ENCODE assay signal across 30 cellular contexts in the genomic region with DNA sequence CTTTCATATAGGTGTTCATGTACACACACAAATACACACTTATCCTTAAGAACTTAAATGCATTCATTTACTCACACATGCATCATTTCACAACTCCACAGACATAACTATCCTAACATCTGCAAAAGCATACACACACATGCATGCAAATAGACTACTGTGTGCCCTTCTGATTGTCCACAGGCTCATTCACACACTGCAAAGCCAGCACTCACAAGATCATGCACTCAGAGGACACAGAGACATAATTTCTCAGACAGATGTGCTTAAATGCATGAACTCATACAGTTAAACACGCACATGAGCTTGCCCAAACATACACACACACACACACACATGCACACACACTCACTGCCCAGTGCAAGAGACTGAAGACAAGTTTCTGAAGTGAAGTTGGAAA.
"Had no signal": no experiment of that assay in that cellular context is flagged by ENCODE, and none has a peak within 500 bp of the region (broad histone marks: within the 10 kb centered on the region; RNA-seq: fewer than 3 reads in every experiment).

No MANE protein-coding gene starts in this region.

- H3K27me3 Mint-ChIP-seq: activated CD4-positive, alpha-beta memory T cell treated with anti-CD3 and anti-CD28 coated beads for 36 hours; activated CD4-positive, alpha-beta T cell treated with anti-CD3 and anti-CD28 coated beads, Interleukin-2, amount 10 ng/mL, durations not matched to agents 24 days and 14 days; central memory CD8-positive, alpha-beta T cell; naive thymus-derived CD8-positive, alpha-beta T cell; T-helper 17 cell had no signal

- H3K4me1 ChIP-seq: esophagus squamous epithelium, gastrocnemius medialis, pancreas, prostate gland, uterus had no signal

- H3K4me3 Mint-ChIP-seq: activated CD4-positive, alpha-beta memory T cell treated with anti-CD3 and anti-CD28 coated beads for 36 hours; activated CD4-positive, alpha-beta T cell treated with anti-CD3 and anti-CD28 coated beads, Interleukin-2, amount 10 ng/mL, durations not matched to agents 24 days and 14 days; central memory CD8-positive, alpha-beta T cell; naive thymus-derived CD8-positive, alpha-beta T cell; T-helper 17 cell; type B pancreatic cell had no signal

- H3K27ac ChIP-seq: brain microvascular endothelial cell, epithelial cell of prostate, esophagus squamous epithelium, gastrocnemius medialis, pancreas, prostate gland, thoracic aorta had no signal

- H3K36me3 ChIP-seq: brain microvascular endothelial cell, esophagus squamous epithelium, gastrocnemius medialis, heart left ventricle, pancreas, prostate gland, thoracic aorta, uterus had no signal

- H3K9me3 ChIP-seq: gastrocnemius medialis, pancreas, prostate gland, thoracic aorta, uterus had no signal

- H3K36me3 Mint-ChIP-seq: activated CD4-positive, alpha-beta memory T cell treated with anti-CD3 and anti-CD28 coated beads for 36 hours; type B pancreatic cell had no signal

- H3K4me1 Mint-ChIP-seq: activated CD4-positive, alpha-beta T cell treated with anti-CD3 and anti-CD28 coated beads, Interleukin-2, amount 10 ng/mL, durations not matched to agents 24 days and 14 days; central memory CD8-positive, alpha-beta T cell; naive thymus-derived CD8-positive, alpha-beta T cell; T-helper 17 cell had no signal

- H3K27ac Mint-ChIP-seq: activated CD4-positive, alpha-beta memory T cell treated with anti-CD3 and anti-CD28 coated beads for 36 hours; activated CD4-positive, alpha-beta T cell treated with anti-CD3 and anti-CD28 coated beads, Interleukin-2, amount 10 ng/mL, durations not matched to agents 24 days and 14 days; naive thymus-derived CD8-positive, alpha-beta T cell; T-helper 17 cell; type B pancreatic cell had no signal

- H3K9me3 Mint-ChIP-seq: type B pancreatic cell had no signal

- H3K27me3 ChIP-seq: brain microvascular endothelial cell, esophagus squamous epithelium, gastrocnemius medialis, heart left ventricle, pancreas, uterus had no signal

- DNase-seq: activated CD4-positive, alpha-beta memory T cell treated with anti-CD3 and anti-CD28 coated beads for 36 hours; activated CD4-positive, alpha-beta T cell treated with anti-CD3 and anti-CD28 coated beads, Interleukin-2, amount 10 ng/mL, durations not matched to agents 24 days and 14 days; activated CD4-positive, CD25-positive, alpha-beta regulatory T cell treated with anti-CD3 and anti-CD28 coated beads, Interleukin-2, amount 50 U/mL, for 72 hours; activated CD8-positive, alpha-beta memory T cell treated with anti-CD3 and anti-CD28 coated beads, Interleukin-2, amount 50 U/mL, for 4 hours; activated gamma-delta T cell; activated naive CD4-positive, alpha-beta T cell treated with anti-CD3 and anti-CD28 coated beads, Interleukin-2, amount 50 U/mL, for 16 hours; activated T-cell treated with anti-CD3 and anti-CD28 coated beads, Interleukin-2, amount 50 U/mL, for 1 hour; amniotic stem cell; brain microvascular endothelial cell; dermis blood vessel endothelial cell; effector CD4-positive, alpha-beta T cell; esophagus squamous epithelium; gastrocnemius medialis; mammary epithelial cell; midbrain; naive thymus-derived CD8-positive, alpha-beta T cell; nucleus accumbens; pancreas; stimulated activated CD4-positive, alpha-beta T cell treated with anti-CD3 and anti-CD28 coated beads, Interleukin-4, amount 100 ng/mL, for 1 hour; stimulated activated naive CD8-positive, alpha-beta T cell treated with anti-CD3 and anti-CD28 coated beads, Interleukin-15, Interleukin-2, amounts not matched to agents 100 U/mL and 50 U/mL, for 24 hours; T-helper 17 cell; T1000; uterus had no signal

- ATAC-seq: gastrocnemius medialis; naive thymus-derived CD8-positive, alpha-beta T cell; pancreas; SK-N-SH treated with all-trans-retinoic acid at 6 μM for 48 hours; stimulated activated naive CD8-positive, alpha-beta T cell treated with anti-CD3 and anti-CD28 coated beads, Interleukin-15, Interleukin-2, amounts not matched to agents 100 U/mL and 50 U/mL, for 24 hours; T-helper 17 cell had no signal

- H3K4me3 ChIP-seq: esophagus squamous epithelium, gastrocnemius medialis, heart left ventricle, pancreas, prostate gland, thoracic aorta, uterus had no signal
